In the genomic region with DNA sequence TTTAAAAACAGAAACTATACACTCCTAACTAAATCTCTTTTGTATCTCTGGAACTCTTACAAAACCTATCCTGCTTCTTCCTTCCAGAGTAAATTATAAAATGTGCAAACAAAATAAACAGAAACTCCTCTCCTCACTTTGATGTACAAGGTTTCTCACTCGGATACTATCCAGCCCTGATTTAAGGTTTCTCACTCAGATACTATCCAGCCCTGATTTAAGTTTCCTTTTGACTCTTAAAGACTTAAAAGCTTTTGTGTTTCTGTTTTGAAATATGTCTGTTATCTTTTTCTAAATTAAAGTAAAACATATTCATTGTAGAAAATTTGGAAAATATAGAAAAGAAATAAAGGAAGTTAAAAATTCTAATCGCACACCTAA, we compare ENCODE assay signal across 14 cellular contexts.
"Had no signal": no experiment of that assay in that cellular context is flagged by ENCODE, and none has a peak within 500 bp of the region (broad histone marks: within the 10 kb centered on the region; RNA-seq: fewer than 3 reads in every experiment).

No MANE protein-coding gene starts in this region.

- H3K4me2 ChIP-seq: hepatocyte had no signal

- H3K27me3 ChIP-seq: body of pancreas, hepatocyte, spleen, stomach, testis, upper lobe of left lung had no signal

- H3K4me1 Mint-ChIP-seq: activated CD4-positive, alpha-beta T cell treated with anti-CD3 and anti-CD28 coated beads, Interleukin-2, amount 10 ng/mL, durations not matched to agents 24 days and 14 days had no signal

- H3K27ac ChIP-seq: body of pancreas, hepatocyte, spleen, stomach, testis, upper lobe of left lung had no signal

- H3K4me1 ChIP-seq: body of pancreas, stomach, testis, upper lobe of left lung had no signal

- ATAC-seq: esophagus mucosa, sciatic nerve had no signal

- H3K9me3 Mint-ChIP-seq: activated CD4-positive, alpha-beta T cell treated with anti-CD3 and anti-CD28 coated beads, Interleukin-2, amount 10 ng/mL, durations not matched to agents 24 days and 14 days had no signal

- H3K79me2 ChIP-seq: hepatocyte had no signal

- H3K9me3 ChIP-seq: body of pancreas, spleen, stomach, testis, upper lobe of left lung had no signal

- H3K27ac Mint-ChIP-seq: activated CD4-positive, alpha-beta T cell treated with anti-CD3 and anti-CD28 coated beads, Interleukin-2, amount 10 ng/mL, durations not matched to agents 24 days and 14 days; activated naive CD8-positive, alpha-beta T cell had no signal

- DNase-seq: activated effector memory CD4-positive, alpha-beta T cell treated with anti-CD3 and anti-CD28 coated beads, Interleukin-2, amount 50 U/mL, for 16 hours; caudate nucleus; midbrain; spleen; stomach; upper lobe of left lung had no signal

- H3K36me3 ChIP-seq: spleen, stomach, upper lobe of left lung had no signal

- H2AFZ ChIP-seq: hepatocyte had no signal

- FAIRE-seq: colon had no signal

- H3K36me3 Mint-ChIP-seq: activated naive CD8-positive, alpha-beta T cell had no signal

- H3K4me3 ChIP-seq: body of pancreas, hepatocyte, spleen, stomach, testis, upper lobe of left lung had no signal

- H3K4me3 Mint-ChIP-seq: activated CD4-positive, alpha-beta T cell treated with anti-CD3 and anti-CD28 coated beads, Interleukin-2, amount 10 ng/mL, durations not matched to agents 24 days and 14 days; activated naive CD8-positive, alpha-beta T cell had no signal
